Comparison of ENCODE assay signal across 1 cellular context in the genomic region with DNA sequence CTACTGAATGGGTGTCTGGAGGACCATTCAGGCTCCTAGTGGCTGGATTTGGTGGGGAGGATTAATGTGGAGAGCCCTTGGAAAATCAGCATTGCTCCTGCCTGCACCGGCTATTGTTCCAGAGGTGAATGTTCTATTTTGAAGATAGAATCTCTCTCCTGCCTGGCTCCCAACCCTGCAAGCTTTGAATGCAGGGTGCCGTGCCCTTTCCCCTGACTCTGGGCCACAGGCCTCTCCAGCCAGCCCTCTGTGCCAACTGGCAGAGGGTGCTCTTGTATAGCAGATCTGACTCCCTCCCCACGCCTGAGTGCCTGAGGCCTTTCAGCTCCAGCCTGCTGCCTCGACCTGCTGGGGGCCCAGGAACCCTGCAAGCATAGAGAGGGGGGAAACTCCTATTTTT.
TF ChIP-seq lines count a peak whose summit lies in the region.

No MANE protein-coding gene starts in this region.

TF ChIP-seq in neural cell, 6 proteins besides CTCF, POLR2A, EP300 and RAD21 (continued from another document):
- TF ChIP-seq REST (IDR thresholded peaks at IDR 0.05; ENCODE audit: borderline replicate concordance), result no peak
